In genomic region chr2:111493720-111494078, GRCh38 we compare ENCODE assay signal across 8 cellular contexts.
DNase-seq lines count a peak whose midpoint lies in the region; ATAC-seq and TF ChIP-seq lines count a peak whose summit lies in the region.
"Not testable (repeated sequence)": the region's sequence is repeated elsewhere in the genome, so short reads cannot be mapped to it uniquely, and the experiment has no call there.

No MANE protein-coding gene starts in this region.

- H3K4me1 ChIP-seq in upper lobe of right lung, result not testable (repeated sequence)

- not testable (repeated sequence) for H3K9me3 Mint-ChIP-seq in activated naive CD4-positive, alpha-beta T cell treated with anti-CD3 and anti-CD28 coated beads, Interleukin-2, amount 50 U/mL, for 24 hours; natural killer cell treated with Interleukin-12 subunit alpha and Interleukin-12 subunit beta and Interleukin-15 and Interleukin-18, amount 100 ng/mL, for 72 hours

- H3K4me3 Mint-ChIP-seq in activated naive CD4-positive, alpha-beta T cell treated with anti-CD3 and anti-CD28 coated beads, Interleukin-2, amount 50 U/mL, for 24 hours, result peak overlapping the region; percentile 87
- H3K4me3 Mint-ChIP-seq in natural killer cell treated with Interleukin-12 subunit alpha and Interleukin-12 subunit beta and Interleukin-15 and Interleukin-18, amount 100 ng/mL, for 72 hours, result peak overlapping the region; percentile 79

- H3K36me3 Mint-ChIP-seq in activated naive CD4-positive, alpha-beta T cell treated with anti-CD3 and anti-CD28 coated beads, Interleukin-2, amount 50 U/mL, for 24 hours; natural killer cell treated with Interleukin-12 subunit alpha and Interleukin-12 subunit beta and Interleukin-15 and Interleukin-18, amount 100 ng/mL, for 72 hours: not testable (repeated sequence)

- not testable (repeated sequence) for TF ChIP-seq CTCF in upper lobe of right lung (IDR thresholded peaks at IDR 0.05)

- H3K27ac Mint-ChIP-seq in activated naive CD4-positive, alpha-beta T cell treated with anti-CD3 and anti-CD28 coated beads, Interleukin-2, amount 50 U/mL, for 24 hours, result peak overlapping the region; percentile 89
- peak overlapping the region; percentile 81 to 88 for H3K27ac Mint-ChIP-seq in natural killer cell treated with Interleukin-12 subunit alpha and Interleukin-12 subunit beta and Interleukin-15 and Interleukin-18, amount 100 ng/mL, for 72 hours

- intact Hi-C loops in upper lobe of right lung (cut with DNase I), result not testable (repeated sequence)

- H3K27ac ChIP-seq in upper lobe of right lung, result peak overlapping the region; percentile 58

- ATAC-seq in GM18505 (IDR thresholded peaks at IDR 0.05; ENCODE audit: unreplicated experiment) (peak; percentile 71), GM21723 (IDR thresholded peaks at IDR 0.05; ENCODE audit: unreplicated experiment) (peak; percentile 72), HG03354 (IDR thresholded peaks at IDR 0.05; ENCODE audit: poor library complexity, severe bottlenecking, unreplicated experiment) (peak; percentile 85)
- ATAC-seq in natural killer cell treated with Interleukin-12 subunit alpha and Interleukin-12 subunit beta and Interleukin-15 and Interleukin-18, amount 100 ng/mL, for 72 hours, result peak; percentile 68 to 81
- not testable (repeated sequence) for ATAC-seq in upper lobe of right lung

- H3K27me3 ChIP-seq in upper lobe of right lung, result not testable (repeated sequence)

- peak; percentile 38 for DNase-seq in RPMI7951 (ENCODE audit: low read depth)
- DNase-seq in fibroblast of peridontal ligament (ENCODE audit: extremely low read depth), result peak; percentile 26
- not testable (repeated sequence) for DNase-seq in natural killer cell treated with Interleukin-12 subunit alpha and Interleukin-12 subunit beta and Interleukin-15 and Interleukin-18, amount 100 ng/mL, for 72 hours (ENCODE audit: low spot score); upper lobe of right lung

- H3K4me1 Mint-ChIP-seq in activated naive CD4-positive, alpha-beta T cell treated with anti-CD3 and anti-CD28 coated beads, Interleukin-2, amount 50 U/mL, for 24 hours, result peaks cover 18% of the 10 kb centered on the region
- H3K4me1 Mint-ChIP-seq in natural killer cell treated with Interleukin-12 subunit alpha and Interleukin-12 subunit beta and Interleukin-15 and Interleukin-18, amount 100 ng/mL, for 72 hours (ENCODE audit: low read depth in 2 of 2), result peaks cover 15 to 16% of the 10 kb centered on the region in 2 donors

- H3K27me3 Mint-ChIP-seq in activated naive CD4-positive, alpha-beta T cell treated with anti-CD3 and anti-CD28 coated beads, Interleukin-2, amount 50 U/mL, for 24 hours; natural killer cell treated with Interleukin-12 subunit alpha and Interleukin-12 subunit beta and Interleukin-15 and Interleukin-18, amount 100 ng/mL, for 72 hours: not testable (repeated sequence)

- peak overlapping the region; percentile 43 for H3K4me3 ChIP-seq in upper lobe of right lung

- TF ChIP-seq POLR2A in GM18505 (IDR thresholded peaks at IDR 0.05; ENCODE audit: borderline replicate concordance, extremely low read depth, insufficient read depth, insufficient read length), result not testable (repeated sequence)

- not testable (repeated sequence) for H3K9me3 ChIP-seq in upper lobe of right lung

- H3K36me3 ChIP-seq in upper lobe of right lung, result not testable (repeated sequence)
